24 cellular contexts compared by ENCODE assay signal in genomic region chr2:232903989-232904388, GRCh38. TPM values are rescaled to one million over a fixed set of nuclear protein-coding genes. Genes with fewer than 3 reads are reported as not detected.
A peak's percentile ranks its signal among the peaks of the same experiment; 100 is the strongest.
DNase-seq lines count a peak whose midpoint lies in the region; ATAC-seq and TF ChIP-seq lines count a peak whose summit lies in the region.
"Had no signal": no experiment of that assay in that cellular context is flagged by ENCODE, and none has a peak within 500 bp of the region (broad histone marks: within the 10 kb centered on the region; RNA-seq: fewer than 3 reads in every experiment).

No MANE protein-coding gene starts in this region.

- no peaks in the 10 kb centered on the region for H4K20me1 ChIP-seq in SK-N-SH (ENCODE audit: insufficient read depth)

- H2BK12ac ChIP-seq in neuronal stem cell (ENCODE audit: low read length), result no peak overlapping the region

- no peak overlapping the region for H4K91ac ChIP-seq in neuronal stem cell (ENCODE audit: low read depth, low read length, poor library complexity)

- CTCF ChIA-PET in SK-N-SH (lab: Yijun Ruan, JAX), result no interaction called here

- TF ChIP-seq EP300 in SK-N-SH (IDR thresholded peaks at IDR 0.05; ENCODE audit: borderline replicate concordance in 1 of 2, low read depth in 1 of 2, low read length in 1 of 2), result no peak

- H3K27me3 ChIP-seq in SK-N-SH (ENCODE audit: insufficient read depth) (no peaks in the 10 kb centered on the region), H7 (ENCODE audit: control insufficient read depth, insufficient read depth, low read length) (peaks cover 12% of the 10 kb centered on the region), neuronal stem cell (ENCODE audit: control insufficient read depth in 3 of 3, insufficient read depth in 3 of 3, low read depth in 1 of 3, low read length in 3 of 3) (peaks cover 0 to 5% (median 0%) of the 10 kb centered on the region in 3 experiments), mesendoderm (ENCODE audit: insufficient read depth, low read length, poor library complexity) (no peaks in the 10 kb centered on the region), gastrocnemius medialis (peaks cover 3 to 15% (median 11%) of the 10 kb centered on the region in 3 donors)
- H3K27me3 ChIP-seq: SJSA1 had no signal

- H2BK5ac ChIP-seq in neuronal stem cell (ENCODE audit: low read length), result no peak overlapping the region
- no peak overlapping the region for H2BK5ac ChIP-seq in mesendoderm (ENCODE audit: low read length)

- H2AK5ac ChIP-seq in neuronal stem cell (ENCODE audit: low read depth, low read length), result no peak overlapping the region
- no peak overlapping the region for H2AK5ac ChIP-seq in mesendoderm (ENCODE audit: low read length)

- H3K14ac ChIP-seq in neuronal stem cell (ENCODE audit: low read length), result no peak overlapping the region

- TF ChIP-seq CTCF in SK-N-SH (IDR thresholded peaks at IDR 0.05) (no peak), gastrocnemius medialis (IDR thresholded peaks at IDR 0.05 in 4 of 5, conservative IDR thresholded peaks at IDR 0.05 in 1 of 5) (no peak)

- peak overlapping the region; percentile 49 for H3K18ac ChIP-seq in neuronal stem cell (ENCODE audit: low read length)
- no peak overlapping the region for H3K18ac ChIP-seq in mesendoderm (ENCODE audit: low read length)

- H3K27ac ChIP-seq in SK-N-SH (ENCODE audit: low read depth in 2 of 2, low read length in 1 of 2) (no peak overlapping the region), neuronal stem cell (replicated peaks; ENCODE audit: low read length) (no peak overlapping the region), mesendoderm (ENCODE audit: low read depth, low read length) (no peak overlapping the region), gastrocnemius medialis (no peak overlapping the region)
- H3K27ac ChIP-seq: 22Rv1, SJSA1 had no signal

- H3K9ac ChIP-seq in SK-N-SH (no peak overlapping the region), neuronal stem cell (ENCODE audit: low read depth, low read length, poor library complexity) (no peak overlapping the region), mesendoderm (ENCODE audit: low read length) (no peak overlapping the region)

- H2BK120ac ChIP-seq in neuronal stem cell (ENCODE audit: low read depth, low read length), result no peak overlapping the region
- no peak overlapping the region for H2BK120ac ChIP-seq in mesendoderm (ENCODE audit: low read depth, low read length)

- no peak overlapping the region for H3K4ac ChIP-seq in neuronal stem cell (ENCODE audit: low read length)
- no peak overlapping the region for H3K4ac ChIP-seq in mesendoderm (ENCODE audit: low read depth, low read length)

- H2BK15ac ChIP-seq in neuronal stem cell (ENCODE audit: low read length) (no peak overlapping the region), mesendoderm (replicated peaks; ENCODE audit: low read depth) (no peak overlapping the region)

- H4K8ac ChIP-seq in neuronal stem cell (ENCODE audit: low read depth, low read length) (no peak overlapping the region), mesendoderm (ENCODE audit: low read depth, low read length) (no peak overlapping the region)

- H3F3A ChIP-seq in SK-N-SH (replicated peaks; ENCODE audit: insufficient read depth), result peaks cover 3% of the 10 kb centered on the region

- H3K36me3 ChIP-seq in SK-N-SH (replicated peaks in 1 of 2; ENCODE audit: control insufficient read depth in 1 of 2, insufficient read depth in 2 of 2, low read length in 1 of 2), result no peaks in the 10 kb centered on the region
- no peaks in the 10 kb centered on the region for H3K36me3 ChIP-seq in H7 (replicated peaks; ENCODE audit: control insufficient read depth, insufficient read depth, low read length)
- H3K36me3 ChIP-seq in neuronal stem cell (replicated peaks in 1 of 2; ENCODE audit: control insufficient read depth in 2 of 2, insufficient read depth in 2 of 2, low read length in 2 of 2), result no peaks in the 10 kb centered on the region
- H3K36me3 ChIP-seq in mesendoderm (ENCODE audit: control insufficient read depth, insufficient read depth, low read length), result no peaks in the 10 kb centered on the region
- no peaks in the 10 kb centered on the region for H3K36me3 ChIP-seq in gastrocnemius medialis
- H3K36me3 ChIP-seq: SJSA1 had no signal

- H3K9me2 ChIP-seq in SK-N-SH, result no peaks in the 10 kb centered on the region

- no peak overlapping the region for H3K23ac ChIP-seq in neuronal stem cell (ENCODE audit: low read depth, low read length, poor library complexity)
- no peak overlapping the region for H3K23ac ChIP-seq in mesendoderm (ENCODE audit: low read length)

- intact Hi-C loops in gastrocnemius medialis (cut with DNase I; ENCODE audit: low total_unique reads), result no loop called here

- no peak for ATAC-seq in SK-N-SH treated with all-trans-retinoic acid at 6 μM for 48 hours
- ATAC-seq in gastrocnemius medialis, result no peak
- ATAC-seq: HepG2, PC-3 had no signal

- POLR2A ChIA-PET in SK-N-SH (lab: Yijun Ruan, JAX), result interaction anchor here (0.6 kb wide), 1 partner anchor 89 kb away, joined by 6 read pairs; no protein-coding TSS in a partner anchor

- no peak for TF ChIP-seq RAD21 in SK-N-SH (IDR thresholded peaks at IDR 0.05; ENCODE audit: low read length)

- DNase-seq in SK-N-SH (peak; percentile 13), H7 (peak; percentile 47), SW480 (ENCODE audit: low spot score) (peak; percentile 16), neuronal stem cell (ENCODE audit: low spot score) (no peak), mesendoderm (no peak), gastrocnemius medialis (no peak), NCI-H1105 (lab: John Stamatoyannopoulos, UW) (no peak)
- DNase-seq: CD4-positive, CD25-positive, alpha-beta regulatory T cell; DMS153; DND-41; Karpas-422; NCI-H1092; NCI-H1436 treated with DMSO at 0.1 percent for 48 hours; NCI-H187 treated with DMSO at 0.1 percent for 48 hours; NCI-H2171 treated with DMSO at 0.1 percent for 48 hours; NCI-H345; NCI-H524; NCI-H774; NK-92 treated with Interleukin-12 subunit alpha and Interleukin-12 subunit beta, amount 100 ng/mL, for 24 hours; PC-3 had no signal

- H3K4me1 ChIP-seq in SK-N-SH (ENCODE audit: control insufficient read depth in 1 of 2, insufficient read depth in 2 of 2, low read depth in 1 of 2, low read length in 1 of 2), result peaks cover 0 to 12% of the 10 kb centered on the region in 2 experiments; a peak in 3 of 4 replicates
- H3K4me1 ChIP-seq in neuronal stem cell (ENCODE audit: control insufficient read depth in 2 of 2, insufficient read depth in 1 of 2, low read depth in 1 of 2, low read length in 2 of 2), result peaks cover 17 to 22% of the 10 kb centered on the region in 2 donors
- H3K4me1 ChIP-seq in mesendoderm (ENCODE audit: control insufficient read depth, low read depth, low read length), result no peaks in the 10 kb centered on the region
- H3K4me1 ChIP-seq in gastrocnemius medialis, result no peaks in the 10 kb centered on the region

- no peak overlapping the region for H2AFZ ChIP-seq in SK-N-SH (ENCODE audit: low read depth)
- H2AFZ ChIP-seq in neuronal stem cell (ENCODE audit: low read length), result no peak overlapping the region

- H3K79me2 ChIP-seq in SK-N-SH (ENCODE audit: insufficient read depth) (no peaks in the 10 kb centered on the region), mesendoderm (ENCODE audit: control insufficient read depth, insufficient read depth, low read length) (no peaks in the 10 kb centered on the region)

- no peak for TF ChIP-seq POLR2A in gastrocnemius medialis (IDR thresholded peaks at IDR 0.05)

- H3K56ac ChIP-seq in mesendoderm (ENCODE audit: low read length), result no peak overlapping the region

- 87% methylated on average over 9 of the region's 9 CpGs for WGBS in SK-N-SH (ENCODE audit: low lambda C conversion rate)
- no CpG with 5 or more reads among the region's 9 CpGs for WGBS in neuronal stem cell (ENCODE audit: extremely low coverage in 2 of 2, insufficient read length in 2 of 2, insufficient replicate concordance in 1 of 2), 2 donors
- WGBS in mesendoderm (ENCODE audit: extremely low coverage, insufficient coverage, low lambda C conversion rate), result no CpG with 5 or more reads among the region's 9 CpGs

- H3K9me3 ChIP-seq in SK-N-SH, result no peaks in the 10 kb centered on the region
- peaks cover 0 to 4% of the 10 kb centered on the region in 2 donors for H3K9me3 ChIP-seq in neuronal stem cell (replicated peaks in 1 of 2; ENCODE audit: control insufficient read depth in 2 of 2, insufficient read depth in 1 of 2, low read depth in 1 of 2, low read length in 2 of 2)
- no peaks in the 10 kb centered on the region for H3K9me3 ChIP-seq in gastrocnemius medialis
- H3K9me3 ChIP-seq: SJSA1 had no signal

- H4K5ac ChIP-seq in mesendoderm (ENCODE audit: low read length), result no peak overlapping the region

- no peak overlapping the region for H3K4me2 ChIP-seq in SK-N-SH
- H3K4me2 ChIP-seq in neuronal stem cell (ENCODE audit: insufficient read depth, low read length, poor library complexity, severe bottlenecking), result no peak overlapping the region
- no peak overlapping the region for H3K4me2 ChIP-seq in mesendoderm (ENCODE audit: low read length)

- H3K4me3 ChIP-seq in SK-N-SH (ENCODE audit: low read depth in 2 of 2, low read length in 1 of 2) (no peak overlapping the region), H7 (ENCODE audit: insufficient read depth, low read depth, low read length) (no peak overlapping the region), neuronal stem cell (ENCODE audit: low read length in 2 of 2) (no peak overlapping the region), mesendoderm (ENCODE audit: low read length) (no peak overlapping the region), gastrocnemius medialis (no peak overlapping the region)
- H3K4me3 ChIP-seq: SJSA1 had no signal

- H3K79me1 ChIP-seq in neuronal stem cell (ENCODE audit: low read depth, low read length) (no peaks in the 10 kb centered on the region), mesendoderm (ENCODE audit: low read length) (no peaks in the 10 kb centered on the region)

- in situ Hi-C loops in gastrocnemius medialis (cut with MboI; ENCODE audit: low sequenced_read_pairs in 4 of 4), result no loop called here

TF ChIP-seq in SK-N-SH, 30 proteins besides CTCF, POLR2A, EP300 and RAD21 (continues in another document):
- TF ChIP-seq JUND (IDR thresholded peaks at IDR 0.05) (no peak), ELF1 (IDR thresholded peaks at IDR 0.05) (no peak), NRF1 (IDR thresholded peaks at IDR 0.05; ENCODE audit: low read depth, low read length) (no peak), NFIC (IDR thresholded peaks at IDR 0.05; ENCODE audit: borderline replicate concordance) (no peak)

RNA-seq across cellular contexts. Expression of gene SNORC, which starts 33.9 kb away (rescaled TPM):
- 1.2 and 1.3 TPM in 2 replicates for polyA plus RNA-seq in SK-N-SH (2012; rRNA removed)
- polyA plus RNA-seq in SK-N-SH (2012; cell fraction: cytosol; rRNA removed), result 0.51 and 0.81 TPM in 2 replicates
- polyA plus RNA-seq in SK-N-SH (2012; cell fraction: nucleus; rRNA removed), result 7.3 and 11.7 TPM in 2 replicates
- total RNA-seq in H7 (2014; rRNA removed; shearing (Covaris generic)), result 1.6 and 5.2 TPM in 2 replicates
- 2.1 TPM for polyA plus RNA-seq in neuronal stem cell (2013, experiment 1 of 2)
- polyA plus RNA-seq in neuronal stem cell (2013, experiment 2 of 2), result 2.9 TPM
- 0.86 TPM for polyA plus RNA-seq in mesendoderm (2013, experiment 1 of 2)
- 0.46 TPM for polyA plus RNA-seq in mesendoderm (2013, experiment 2 of 2)
- 1 to 10 TPM in 2 of 4 donors, under 1 TPM in 2; 0.12 to 4.1 (median 1.1) TPM for total RNA-seq in gastrocnemius medialis

Comparison
In these comparisons a context has a peak if more than half of its experiments do, and no peak if none do; other contexts are left out.
1. DNase-seq: peak in SK-N-SH (single experiment), H7 (single experiment) and SW480 (single experiment); none in neuronal stem cell (single experiment), mesendoderm (single experiment), gastrocnemius medialis (0 of 2) and NCI-H1105 (single experiment).